ENCODE assay signal across 8 cellular contexts in genomic region chr10:108204528-108205313, GRCh38.
DNase-seq lines count a peak whose midpoint lies in the region; ATAC-seq and TF ChIP-seq lines count a peak whose summit lies in the region.

No MANE protein-coding gene starts in this region.

- TF ChIP-seq CTCF in GM10266 (IDR thresholded peaks at IDR 0.05; ENCODE audit: control insufficient read depth, insufficient read depth, low read depth, missing control alignments): peak; percentile 62

- no peak for TF ChIP-seq POLR2A in erythroblast (IDR thresholded peaks at IDR 0.05; ENCODE audit: low read length)

- peak; percentile 29 for DNase-seq in GM10266 (ENCODE audit: extremely low spot score)
- DNase-seq in HCEC 1CT: peak; percentile 71
- DNase-seq in NCI-H774 (lab: John Stamatoyannopoulos, UW): peak; percentile 2
- peak; percentile 53 to 58 for DNase-seq in erythroblast (lab: John Stamatoyannopoulos, UW)
- DNase-seq in superior temporal gyrus (ENCODE audit: extremely low spot score): peak; percentile 71
- DNase-seq in stimulated activated CD4-positive, alpha-beta T cell treated with anti-CD3 and anti-CD28 coated beads, Interleukin-2, amount 100 ng/mL, for 24 hours: no peak

- ATAC-seq in GM19452 (IDR thresholded peaks at IDR 0.05; ENCODE audit: unreplicated experiment) (no peak), GM21423 (IDR thresholded peaks at IDR 0.05; ENCODE audit: unreplicated experiment) (no peak)

Comparison
In these comparisons a context has a peak if more than half of its experiments do, and no peak if none do; other contexts are left out.
1. DNase-seq: peak in GM10266 (single experiment), HCEC 1CT (single experiment), NCI-H774 (single experiment), erythroblast (2 of 2) and superior temporal gyrus (single experiment); none in stimulated activated CD4-positive, alpha-beta T cell treated with anti-CD3 and anti-CD28 coated beads, Interleukin-2, amount 100 ng/mL, for 24 hours (0 of 2).